ENCODE assay signal across 9 cellular contexts in genomic region chr15:41827880-41828746, GRCh38. TPM values are rescaled to one million over a fixed set of nuclear protein-coding genes. Genes with fewer than 3 reads are reported as not detected.
DNase-seq lines count a peak whose midpoint lies in the region; ATAC-seq, FAIRE-seq and TF ChIP-seq lines count a peak whose summit lies in the region.
"Had no signal": no experiment of that assay in that cellular context is flagged by ENCODE, and none has a peak within 500 bp of the region (broad histone marks: within the 10 kb centered on the region; RNA-seq: fewer than 3 reads in every experiment).

Gene JMJD7, plus strand, starts transcription at chr15:41828092. Its CDS starts 33 bp downstream, at chr15:41828125.

- no peaks in the 10 kb centered on the region for H3K27me3 ChIP-seq in WERI-Rb-1 (ENCODE audit: insufficient read depth, low read depth, severe bottlenecking)
- no peaks in the 10 kb centered on the region for H3K27me3 ChIP-seq in breast epithelium
- no peaks in the 10 kb centered on the region for H3K27me3 ChIP-seq in small intestine (ENCODE audit: control insufficient read depth in 2 of 2, insufficient read depth in 2 of 2, low read length in 2 of 2)

- H3K27ac ChIP-seq in WERI-Rb-1 (peak within 1 kb of the TSS; percentile 64), breast epithelium (peak within 1 kb of the TSS; percentile 82 to 92), small intestine (ENCODE audit: low read depth in 1 of 2, low read length in 1 of 2) (peak within 1 kb of the TSS; percentile 16 to 88)

- TF ChIP-seq CTCF in WERI-Rb-1 (IDR thresholded peaks at IDR 0.05; ENCODE audit: low read depth, low read length), result no peak
- TF ChIP-seq CTCF in breast epithelium (IDR thresholded peaks at IDR 0.05), result no peak

- H3K4me1 ChIP-seq in breast epithelium (peaks cover 0 to 6% of the 10 kb centered on the region in 2 donors), small intestine (ENCODE audit: control insufficient read depth in 2 of 2, insufficient read depth in 1 of 2, low read depth in 1 of 2, low read length in 1 of 2) (peaks cover 3 to 6% of the 10 kb centered on the region in 2 donors)

- H3K4me3 ChIP-seq in WERI-Rb-1 (ENCODE audit: low read depth, low read length) (peak within 1 kb of the TSS; percentile 68), breast epithelium (peak within 1 kb of the TSS; percentile 59 to 84 (median 70)), small intestine (ENCODE audit: low read depth in 1 of 2, low read length in 2 of 2) (peak within 1 kb of the TSS; percentile 39 to 57)

- intact Hi-C loops in breast epithelium (cut with DNase I; ENCODE audit: low total_unique reads), result no loop called here

- TF ChIP-seq POLR2A in breast epithelium (IDR thresholded peaks at IDR 0.05), result peak; percentile 43

- WGBS in small intestine, 3 donors, result 0 to 1% (median 1%) methylated on average over 54 to 65 of the region's 65 CpGs

- peak; percentile 88 for ATAC-seq in HG02885 (IDR thresholded peaks at IDR 0.05; ENCODE audit: poor library complexity, unreplicated experiment)

- peak; percentile 91 for DNase-seq in DMS 273 (lab: John Stamatoyannopoulos, UW; ENCODE audit: unreplicated experiment)
- DNase-seq in DMS 273 treated with DMSO at 0.1 percent for 48 hours (lab: John Stamatoyannopoulos, UW), result no peak
- peak; percentile 80 for DNase-seq in NCI-H2171 treated with DMSO at 0.1 percent for 48 hours (lab: John Stamatoyannopoulos, UW)
- peak; percentile 92 for DNase-seq in WERI-Rb-1
- peak; percentile 85 to 96 for DNase-seq in breast epithelium (ENCODE audit: low spot score in 2 of 2)
- DNase-seq in iPS-NIHi7 (ENCODE audit: extremely low spot score), result peak; percentile 100
- peak; percentile 90 for DNase-seq in small intestine

- FAIRE-seq in small intestine (lab: Jason Lieb, UNC), result no peak
- FAIRE-seq: A204.1 had no signal

- no peaks in the 10 kb centered on the region for H3K9me3 ChIP-seq in WERI-Rb-1 (ENCODE audit: severe bottlenecking)
- no peaks in the 10 kb centered on the region for H3K9me3 ChIP-seq in breast epithelium
- no peaks in the 10 kb centered on the region for H3K9me3 ChIP-seq in small intestine (ENCODE audit: control insufficient read depth, low read depth)

- H3K36me3 ChIP-seq in WERI-Rb-1 (no peaks in the 10 kb centered on the region; the same call in 1 of the 2 replicates), breast epithelium (no peaks in the 10 kb centered on the region), small intestine (ENCODE audit: control insufficient read depth in 2 of 2, insufficient read depth in 2 of 2, low read length in 2 of 2) (peaks cover 2 to 9% of the 10 kb centered on the region in 2 donors)

RNA-seq across cellular contexts. Expression of gene JMJD7, which starts in this region (rescaled TPM):
- total RNA-seq in breast epithelium, result 10 to 100 TPM in 1 of 3 donors, 1 to 10 TPM in 2; 7.8 to 20.8 (median 8.8) TPM
- polyA plus RNA-seq in small intestine, result 10 to 100 TPM in 1 of 3 donors, 1 to 10 TPM in 2; 6.8 to 11.4 (median 7.4) TPM
